In the genomic region with DNA sequence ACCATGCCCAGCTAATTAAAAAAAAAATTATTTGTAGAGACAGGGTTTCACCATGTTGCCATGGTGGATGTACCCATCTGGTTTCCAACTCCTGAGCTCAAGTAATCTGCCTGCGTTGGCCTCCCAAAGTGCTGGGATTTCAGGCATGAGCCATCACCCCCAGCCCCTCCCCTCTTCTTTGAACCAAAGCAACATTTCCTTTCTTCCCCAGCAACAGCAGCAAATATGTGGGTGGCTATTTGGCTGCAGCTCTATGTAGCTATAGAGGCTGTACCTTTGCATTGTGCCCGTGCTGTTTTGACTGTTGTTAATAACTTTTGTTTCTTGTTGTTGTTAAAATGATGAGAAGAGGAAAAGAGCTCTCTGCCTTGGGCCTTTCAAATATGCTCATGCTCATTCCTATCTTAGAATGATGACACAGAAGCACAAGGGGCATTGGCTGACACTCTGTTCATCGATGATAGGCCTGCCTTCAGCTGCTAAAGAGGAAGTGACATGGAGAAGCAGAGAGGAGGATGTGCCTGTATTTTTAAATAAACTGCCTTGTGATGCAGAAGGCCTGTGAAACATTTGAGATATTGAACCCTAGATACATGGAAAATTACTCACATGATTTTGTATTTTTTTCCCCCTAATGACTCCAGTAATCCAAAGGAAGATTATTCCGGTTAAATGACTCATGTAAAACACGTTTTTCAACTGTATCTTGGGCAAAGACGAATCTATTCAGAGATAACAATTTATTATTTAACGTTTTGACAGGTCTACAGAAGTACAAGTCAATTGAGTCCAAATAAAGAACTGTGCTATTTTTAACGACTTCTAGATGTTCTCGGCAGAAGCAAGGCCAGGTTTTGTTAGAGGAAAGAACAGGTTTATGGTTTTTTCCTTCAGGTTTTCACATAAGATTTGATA, we compare ENCODE assay signal across 1 cellular context.
TF ChIP-seq lines count a peak whose summit lies in the region.

No MANE protein-coding gene starts in this region.

TF ChIP-seq in SK-N-SH treated with all-trans-retinoic acid at 6 μM for 48 hours, 23 proteins besides CTCF, POLR2A, EP300 and RAD21 (continued from another document):
- TF ChIP-seq, protein P1, sequence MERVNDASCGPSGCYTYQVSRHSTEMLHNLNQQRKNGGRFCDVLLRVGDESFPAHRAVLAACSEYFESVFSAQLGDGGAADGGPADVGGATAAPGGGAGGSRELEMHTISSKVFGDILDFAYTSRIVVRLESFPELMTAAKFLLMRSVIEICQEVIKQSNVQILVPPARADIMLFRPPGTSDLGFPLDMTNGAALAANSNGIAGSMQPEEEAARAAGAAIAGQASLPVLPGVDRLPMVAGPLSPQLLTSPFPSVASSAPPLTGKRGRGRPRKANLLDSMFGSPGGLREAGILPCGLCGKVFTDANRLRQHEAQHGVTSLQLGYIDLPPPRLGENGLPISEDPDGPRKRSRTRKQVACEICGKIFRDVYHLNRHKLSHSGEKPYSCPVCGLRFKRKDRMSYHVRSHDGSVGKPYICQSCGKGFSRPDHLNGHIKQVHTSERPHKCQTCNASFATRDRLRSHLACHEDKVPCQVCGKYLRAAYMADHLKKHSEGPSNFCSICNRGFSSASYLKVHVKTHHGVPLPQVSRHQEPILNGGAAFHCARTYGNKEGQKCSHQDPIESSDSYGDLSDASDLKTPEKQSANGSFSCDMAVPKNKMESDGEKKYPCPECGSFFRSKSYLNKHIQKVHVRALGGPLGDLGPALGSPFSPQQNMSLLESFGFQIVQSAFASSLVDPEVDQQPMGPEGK (CRISPR knock-in tag; IDR thresholded peaks at IDR 0.05; ENCODE audit: borderline replicate concordance) = no peak
- TF ChIP-seq, protein P2, sequence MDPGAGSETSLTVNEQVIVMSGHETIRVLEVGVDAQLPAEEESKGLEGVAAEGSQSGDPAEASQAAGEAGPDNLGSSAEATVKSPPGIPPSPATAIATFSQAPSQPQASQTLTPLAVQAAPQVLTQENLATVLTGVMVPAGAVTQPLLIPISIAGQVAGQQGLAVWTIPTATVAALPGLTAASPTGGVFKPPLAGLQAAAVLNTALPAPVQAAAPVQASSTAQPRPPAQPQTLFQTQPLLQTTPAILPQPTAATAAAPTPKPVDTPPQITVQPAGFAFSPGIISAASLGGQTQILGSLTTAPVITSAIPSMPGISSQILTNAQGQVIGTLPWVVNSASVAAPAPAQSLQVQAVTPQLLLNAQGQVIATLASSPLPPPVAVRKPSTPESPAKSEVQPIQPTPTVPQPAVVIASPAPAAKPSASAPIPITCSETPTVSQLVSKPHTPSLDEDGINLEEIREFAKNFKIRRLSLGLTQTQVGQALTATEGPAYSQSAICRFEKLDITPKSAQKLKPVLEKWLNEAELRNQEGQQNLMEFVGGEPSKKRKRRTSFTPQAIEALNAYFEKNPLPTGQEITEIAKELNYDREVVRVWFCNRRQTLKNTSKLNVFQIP (CRISPR knock-in tag; IDR thresholded peaks at IDR 0.05; ENCODE audit: borderline replicate concordance, low read depth) = no peak
